ENCODE assay signal across 17 cellular contexts in the genomic region with DNA sequence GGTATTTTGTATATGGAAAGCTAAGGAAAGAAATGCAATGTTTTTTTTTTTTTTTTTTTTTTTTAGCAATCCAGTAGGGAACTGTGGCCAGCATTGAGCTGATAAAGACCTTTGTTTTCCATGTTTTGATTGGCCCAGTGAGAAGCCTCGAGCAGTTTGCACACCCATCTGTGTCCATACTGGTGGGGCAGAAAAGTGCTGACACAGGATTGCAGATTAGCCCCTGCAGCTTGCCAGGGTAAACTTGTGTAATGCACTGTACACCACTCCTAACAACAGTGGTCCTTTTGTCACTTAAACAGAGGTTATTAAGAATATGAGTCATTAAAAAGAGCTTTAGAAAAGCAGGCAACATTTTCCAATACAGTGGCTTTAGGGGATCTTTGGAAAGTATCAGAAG.
DNase-seq lines count a peak whose midpoint lies in the region; ATAC-seq, FAIRE-seq and TF ChIP-seq lines count a peak whose summit lies in the region.
"Had no signal": no experiment of that assay in that cellular context is flagged by ENCODE, and none has a peak within 500 bp of the region (broad histone marks: within the 10 kb centered on the region; RNA-seq: fewer than 3 reads in every experiment).

No MANE protein-coding gene starts in this region.

- H3K4me3 ChIP-seq in fibroblast of lung (replicated peaks in 1 of 4; ENCODE audit: control extremely low read depth in 1 of 4, insufficient read depth in 1 of 4, low read depth in 3 of 4, low read length in 4 of 4) = no peak overlapping the region
- H3K4me3 ChIP-seq in dorsolateral prefrontal cortex = no peak overlapping the region
- H3K4me3 ChIP-seq: adrenal gland, gastrocnemius medialis had no signal

- peak; percentile 31 for DNase-seq in HEK293T (ENCODE audit: extremely low spot score)
- DNase-seq in RCC 7860 (ENCODE audit: low spot score) = peak; percentile 3
- DNase-seq in fibroblast of lung (ENCODE audit: low read depth in 2 of 2) = peak; percentile 74 to 89
- DNase-seq in osteocyte (ENCODE audit: extremely low spot score, unreplicated experiment) = no peak
- DNase-seq in naive thymus-derived CD8-positive, alpha-beta T cell = no peak
- DNase-seq in dorsolateral prefrontal cortex = no peak
- DNase-seq in HFFc6 = no peak
- DNase-seq: activated CD4-positive, alpha-beta T cell treated with anti-CD3 and anti-CD28 coated beads, Interleukin-2, amount 50 U/mL, for 4 hours; activated T-cell treated with anti-CD3 and anti-CD28 coated beads, Interleukin-2, amount 50 U/mL, for 72 hours; C1 segment of cervical spinal cord; gastrocnemius medialis; NCI-H1105 treated with DMSO at 0.1 percent for 48 hours; SHP77; stimulated activated CD4-positive, alpha-beta T cell treated with anti-CD3 and anti-CD28 coated beads, Interleukin-4, amount 100 ng/mL, for 4 hours; T1000 had no signal

- H3K27ac Mint-ChIP-seq in osteocyte (ENCODE audit: unreplicated experiment) (peak overlapping the region; percentile 24), HFFc6 (no peak overlapping the region)
- H3K27ac Mint-ChIP-seq in naive thymus-derived CD8-positive, alpha-beta T cell = no peak overlapping the region
- H3K27ac Mint-ChIP-seq: activated T-cell treated with anti-CD3 and anti-CD28 coated beads, Interleukin-2, amount 50 U/mL, for 72 hours; stimulated activated effector memory CD8-positive, alpha-beta T cell treated with anti-CD3 and anti-CD28 coated beads, Interleukin-12 subunit alpha, Interleukin-12 subunit beta, amount 100 ng/mL, for 72 hours had no signal

- H3K4me3 Mint-ChIP-seq in osteocyte (ENCODE audit: unreplicated experiment) = no peak overlapping the region
- no peak overlapping the region for H3K4me3 Mint-ChIP-seq in naive thymus-derived CD8-positive, alpha-beta T cell
- no peak overlapping the region for H3K4me3 Mint-ChIP-seq in HFFc6
- H3K4me3 Mint-ChIP-seq: activated T-cell treated with anti-CD3 and anti-CD28 coated beads, Interleukin-2, amount 50 U/mL, for 72 hours; stimulated activated effector memory CD8-positive, alpha-beta T cell treated with anti-CD3 and anti-CD28 coated beads, Interleukin-12 subunit alpha, Interleukin-12 subunit beta, amount 100 ng/mL, for 72 hours had no signal

- no peak overlapping the region for H3K9ac ChIP-seq in fibroblast of lung (ENCODE audit: insufficient read depth, low read length)

- no peaks in the 10 kb centered on the region for H3K27me3 ChIP-seq in fibroblast of lung (ENCODE audit: control insufficient read depth, insufficient read depth, low read length)
- peaks cover 0 to 6% (median 0%) of the 10 kb centered on the region in 45 donors for H3K27me3 ChIP-seq in dorsolateral prefrontal cortex
- H3K27me3 ChIP-seq: adrenal gland, gastrocnemius medialis had no signal

- H3K27me3 Mint-ChIP-seq in osteocyte (ENCODE audit: unreplicated experiment) = peaks cover 4% of the 10 kb centered on the region
- peaks cover 0 to 14% (median 4%) of the 10 kb centered on the region in 5 donors for H3K27me3 Mint-ChIP-seq in naive thymus-derived CD8-positive, alpha-beta T cell
- no peaks in the 10 kb centered on the region for H3K27me3 Mint-ChIP-seq in HFFc6 (ENCODE audit: insufficient read depth)

- H3K9me3 Mint-ChIP-seq in osteocyte (ENCODE audit: unreplicated experiment) (peaks cover 4% of the 10 kb centered on the region), HFFc6 (no peaks in the 10 kb centered on the region)
- no peaks in the 10 kb centered on the region for H3K9me3 Mint-ChIP-seq in naive thymus-derived CD8-positive, alpha-beta T cell
- H3K9me3 Mint-ChIP-seq: activated T-cell treated with anti-CD3 and anti-CD28 coated beads, Interleukin-2, amount 50 U/mL, for 72 hours; stimulated activated effector memory CD8-positive, alpha-beta T cell treated with anti-CD3 and anti-CD28 coated beads, Interleukin-12 subunit alpha, Interleukin-12 subunit beta, amount 100 ng/mL, for 72 hours had no signal

- no peak overlapping the region for H2AFZ ChIP-seq in fibroblast of lung (ENCODE audit: low read length)

- peaks cover 1% of the 10 kb centered on the region for H3K4me1 ChIP-seq in fibroblast of lung (ENCODE audit: control insufficient read depth, extremely low read depth, insufficient read depth, low read length)
- H3K4me1 ChIP-seq: adrenal gland, gastrocnemius medialis had no signal

- H3K36me3 ChIP-seq in fibroblast of lung (ENCODE audit: control insufficient read depth, insufficient read depth, low read length) = no peaks in the 10 kb centered on the region
- H3K36me3 ChIP-seq: adrenal gland, gastrocnemius medialis had no signal

- no peaks in the 10 kb centered on the region for H3K79me2 ChIP-seq in fibroblast of lung (ENCODE audit: control insufficient read depth, insufficient read depth, low read length)

- no peak for ATAC-seq in naive thymus-derived CD8-positive, alpha-beta T cell
- ATAC-seq: activated T-cell treated with anti-CD3 and anti-CD28 coated beads, Interleukin-2, amount 50 U/mL, for 72 hours; gastrocnemius medialis; stimulated activated effector memory CD8-positive, alpha-beta T cell treated with anti-CD3 and anti-CD28 coated beads, Interleukin-12 subunit alpha, Interleukin-12 subunit beta, amount 100 ng/mL, for 72 hours had no signal

- peaks cover 3% of the 10 kb centered on the region for H3K36me3 Mint-ChIP-seq in osteocyte (ENCODE audit: unreplicated experiment)
- no peaks in the 10 kb centered on the region for H3K36me3 Mint-ChIP-seq in naive thymus-derived CD8-positive, alpha-beta T cell
- no peaks in the 10 kb centered on the region for H3K36me3 Mint-ChIP-seq in HFFc6 (ENCODE audit: low read depth)
- H3K36me3 Mint-ChIP-seq: stimulated activated effector memory CD8-positive, alpha-beta T cell treated with anti-CD3 and anti-CD28 coated beads, Interleukin-12 subunit alpha, Interleukin-12 subunit beta, amount 100 ng/mL, for 72 hours had no signal

- CTCF ChIA-PET in HEK293T (lab: Yijun Ruan, JAX) = interaction anchor here (0.6 to 1.3 kb wide), 2 partner anchors 102 to 311 kb away, joined by 3 to 5 read pairs; no protein-coding TSS in a partner anchor

- H3K9me3 ChIP-seq in fibroblast of lung (ENCODE audit: control insufficient read depth, insufficient read depth, low read depth, low read length) = no peaks in the 10 kb centered on the region
- H3K9me3 ChIP-seq: adrenal gland, gastrocnemius medialis had no signal

- FAIRE-seq in RCC 7860 (lab: Jason Lieb, UNC) = no peak

- TF ChIP-seq CTCF in fibroblast of lung (conservative IDR thresholded peaks at IDR 0.05 in 1 of 2, IDR thresholded peaks at IDR 0.05 in 1 of 2; ENCODE audit: low read depth in 1 of 2, low read length in 2 of 2) = no peak
- no peak for TF ChIP-seq CTCF in osteocyte (IDR thresholded peaks at IDR 0.05)
- no peak for TF ChIP-seq CTCF in dorsolateral prefrontal cortex (IDR thresholded peaks at IDR 0.05 in 54 of 56, conservative IDR thresholded peaks at IDR 0.05 in 2 of 56; ENCODE audit: low read depth in 1 of 56, partially characterized antibody in 56 of 56)
- no peak for TF ChIP-seq CTCF in HFFc6 (IDR thresholded peaks at IDR 0.05)

- H3K27ac ChIP-seq in fibroblast of lung (ENCODE audit: insufficient read depth, low read length) (no peak overlapping the region), dorsolateral prefrontal cortex (no peak overlapping the region)
- H3K27ac ChIP-seq: adrenal gland, gastrocnemius medialis had no signal

- H3K4me1 Mint-ChIP-seq in osteocyte (ENCODE audit: unreplicated experiment) (peaks cover 19% of the 10 kb centered on the region), HFFc6 (ENCODE audit: low read depth) (peaks cover 36% of the 10 kb centered on the region)
- no peaks in the 10 kb centered on the region for H3K4me1 Mint-ChIP-seq in naive thymus-derived CD8-positive, alpha-beta T cell

- POLR2A ChIA-PET in HEK293T (lab: Yijun Ruan, JAX) = no interaction called here
- POLR2A ChIA-PET in naive thymus-derived CD8-positive, alpha-beta T cell (lab: Charles Lee) = no interaction called here

- intact Hi-C loops in dorsolateral prefrontal cortex (cut with DNase I) = no loop called here

- H4K20me1 ChIP-seq in fibroblast of lung (ENCODE audit: control insufficient read depth, extremely low read depth, insufficient read depth, low read length) = no peaks in the 10 kb centered on the region

- H3K4me2 ChIP-seq in fibroblast of lung (ENCODE audit: extremely low read depth, insufficient read depth, low read length) = no peak overlapping the region

TF ChIP-seq in HEK293T, 16 proteins besides CTCF, POLR2A, EP300 and RAD21:
- peak; percentile 44; the same call in 1 of the 2 replicates for TF ChIP-seq ZNF384 (IDR thresholded peaks at IDR 0.05)
- TF ChIP-seq, protein P1, sequence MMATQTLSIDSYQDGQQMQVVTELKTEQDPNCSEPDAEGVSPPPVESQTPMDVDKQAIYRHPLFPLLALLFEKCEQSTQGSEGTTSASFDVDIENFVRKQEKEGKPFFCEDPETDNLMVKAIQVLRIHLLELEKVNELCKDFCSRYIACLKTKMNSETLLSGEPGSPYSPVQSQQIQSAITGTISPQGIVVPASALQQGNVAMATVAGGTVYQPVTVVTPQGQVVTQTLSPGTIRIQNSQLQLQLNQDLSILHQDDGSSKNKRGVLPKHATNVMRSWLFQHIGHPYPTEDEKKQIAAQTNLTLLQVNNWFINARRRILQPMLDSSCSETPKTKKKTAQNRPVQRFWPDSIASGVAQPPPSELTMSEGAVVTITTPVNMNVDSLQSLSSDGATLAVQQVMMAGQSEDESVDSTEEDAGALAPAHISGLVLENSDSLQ (IDR thresholded peaks at IDR 0.05) = no peak

Comparison
In these comparisons a context has a peak if more than half of its experiments do, and no peak if none do; other contexts are left out.
1. DNase-seq: peak in HEK293T (single experiment), RCC 7860 (single experiment) and fibroblast of lung (2 of 2); none in osteocyte (single experiment), naive thymus-derived CD8-positive, alpha-beta T cell (0 of 10), dorsolateral prefrontal cortex (0 of 10) and HFFc6 (single experiment).